Comparison of ENCODE assay signal across 16 cellular contexts in genomic region chr2:47046271-47046670, GRCh38.
DNase-seq lines count a peak whose midpoint lies in the region; ATAC-seq and TF ChIP-seq lines count a peak whose summit lies in the region.
"Had no signal": no experiment of that assay in that cellular context is flagged by ENCODE, and none has a peak within 500 bp of the region (broad histone marks: within the 10 kb centered on the region; RNA-seq: fewer than 3 reads in every experiment).

No MANE protein-coding gene starts in this region.

- TF ChIP-seq EP300 in gastroesophageal sphincter (IDR thresholded peaks at IDR 0.05): no peak

- TF ChIP-seq POLR2A in heart left ventricle (IDR thresholded peaks at IDR 0.05): no peak
- TF ChIP-seq POLR2A in gastroesophageal sphincter (IDR thresholded peaks at IDR 0.05): no peak
- TF ChIP-seq POLR2A in breast epithelium (IDR thresholded peaks at IDR 0.05): no peak

- 80 to 89% (median 81%) methylated on average over 5 of the region's 5 CpGs for WGBS in heart left ventricle, 4 donors
- 64% methylated on average over 3 of the region's 5 CpGs; no CpG with 5 or more reads in 1 of the 2 donors for WGBS in gastroesophageal sphincter (ENCODE audit: low coverage in 1 of 2), 2 donors

- H3K36me3 ChIP-seq in left ventricle myocardium inferior: peaks cover 24% of the 10 kb centered on the region
- H3K36me3 ChIP-seq in heart left ventricle: peaks cover 0 to 67% (median 18%) of the 10 kb centered on the region in 9 donors
- peaks cover 69% of the 10 kb centered on the region for H3K36me3 ChIP-seq in lower lobe of right lung
- peaks cover 0 to 62% of the 10 kb centered on the region in 2 donors for H3K36me3 ChIP-seq in gastroesophageal sphincter
- H3K36me3 ChIP-seq in breast epithelium: no peaks in the 10 kb centered on the region

- H3K9me3 ChIP-seq in left ventricle myocardium inferior (replicated peaks) (no peaks in the 10 kb centered on the region), heart left ventricle (no peaks in the 10 kb centered on the region), lower lobe of right lung (no peaks in the 10 kb centered on the region), gastroesophageal sphincter (no peaks in the 10 kb centered on the region), breast epithelium (no peaks in the 10 kb centered on the region)
- H3K9me3 ChIP-seq: sigmoid colon had no signal

- H3K27ac ChIP-seq in left ventricle myocardium inferior (replicated peaks) (peak overlapping the region; percentile 12), heart left ventricle (no peak overlapping the region), angular gyrus (ENCODE audit: low read depth, low read length) (peak overlapping the region; percentile 91), lower lobe of right lung (peak overlapping the region; percentile 36), gastroesophageal sphincter (peak overlapping the region in 1 of 4 donors; percentile 14), breast epithelium (peak overlapping the region in 1 of 2 donors; percentile 7)
- H3K27ac ChIP-seq: PC-9, VCaP had no signal

- no peak for ATAC-seq in heart left ventricle
- ATAC-seq in lower lobe of right lung: no peak
- ATAC-seq in gastroesophageal sphincter: no peak
- ATAC-seq in GM21619 (IDR thresholded peaks at IDR 0.05; ENCODE audit: unreplicated experiment): no peak

- H3K4me3 ChIP-seq in left ventricle myocardium inferior (no peak overlapping the region), heart left ventricle (no peak overlapping the region), lower lobe of right lung (no peak overlapping the region), gastroesophageal sphincter (no peak overlapping the region), breast epithelium (no peak overlapping the region)
- H3K4me3 ChIP-seq: coronary artery, PC-9, sigmoid colon had no signal

- TF ChIP-seq CTCF in left ventricle myocardium inferior (IDR thresholded peaks at IDR 0.05; ENCODE audit: borderline replicate concordance) (no peak), heart left ventricle (IDR thresholded peaks at IDR 0.05) (no peak), lower lobe of right lung (IDR thresholded peaks at IDR 0.05) (no peak), gastroesophageal sphincter (IDR thresholded peaks at IDR 0.05) (no peak), breast epithelium (IDR thresholded peaks at IDR 0.05) (no peak)

- no peak for DNase-seq in left ventricle myocardium inferior
- DNase-seq in heart left ventricle: no peak
- no peak for DNase-seq in lower lobe of right lung
- no peak for DNase-seq in breast epithelium (ENCODE audit: low spot score in 2 of 2)
- DNase-seq in cerebellar cortex (ENCODE audit: low spot score): no peak
- DNase-seq: amniotic stem cell; GOT3; PC-9; sigmoid colon; stimulated activated CD4-positive, alpha-beta T cell treated with anti-CD3 and anti-CD28 coated beads, Interleukin-4, amount 100 ng/mL, for 1 hour; trophoblast cell had no signal

- H3K27me3 ChIP-seq in left ventricle myocardium inferior (ENCODE audit: low read depth) (no peaks in the 10 kb centered on the region), heart left ventricle (no peaks in the 10 kb centered on the region), lower lobe of right lung (ENCODE audit: low read depth) (no peaks in the 10 kb centered on the region), gastroesophageal sphincter (no peaks in the 10 kb centered on the region), breast epithelium (no peaks in the 10 kb centered on the region)
- H3K27me3 ChIP-seq: sigmoid colon had no signal

- H3K4me1 ChIP-seq in left ventricle myocardium inferior: peaks cover 62% of the 10 kb centered on the region
- peaks cover 9 to 59% (median 40%) of the 10 kb centered on the region in 12 donors for H3K4me1 ChIP-seq in heart left ventricle
- peaks cover 26% of the 10 kb centered on the region for H3K4me1 ChIP-seq in lower lobe of right lung
- peaks cover 11 to 67% (median 27%) of the 10 kb centered on the region in 3 donors for H3K4me1 ChIP-seq in gastroesophageal sphincter
- peaks cover 9 to 11% of the 10 kb centered on the region in 2 donors for H3K4me1 ChIP-seq in breast epithelium

- intact Hi-C loops in left ventricle myocardium inferior (cut with micrococcal nuclease) (no loop called here), heart left ventricle (cut with DNase I) (no loop called here), lower lobe of right lung (cut with DNase I) (no loop called here), breast epithelium (cut with DNase I; ENCODE audit: low total_unique reads) (no loop called here)

Comparison
In these comparisons a context has a peak if more than half of its experiments do, and no peak if none do; other contexts are left out.
1. H3K27ac ChIP-seq: peak in left ventricle myocardium inferior (single experiment), angular gyrus (single experiment) and lower lobe of right lung (single experiment); none in heart left ventricle (0 of 12).